In genomic region chr17:83082435-83082834, GRCh38 we compare ENCODE assay signal across 10 cellular contexts. TPM values are rescaled to one million over a fixed set of nuclear protein-coding genes. Genes with fewer than 3 reads are reported as not detected.
A peak's percentile ranks its signal among the peaks of the same experiment; 100 is the strongest.
DNase-seq lines count a peak whose midpoint lies in the region; ATAC-seq and TF ChIP-seq lines count a peak whose summit lies in the region.
"Had no signal": no experiment of that assay in that cellular context is flagged by ENCODE, and none has a peak within 500 bp of the region (broad histone marks: within the 10 kb centered on the region; RNA-seq: fewer than 3 reads in every experiment).

No MANE protein-coding gene starts in this region.

- peak overlapping the region in 4 of 5 donors; percentile 84 to 94 (median 89) for H3K27ac ChIP-seq in stomach

- ATAC-seq in activated CD8-positive, alpha-beta T cell treated with anti-CD3 and anti-CD28 coated beads for 36 hours = no peak
- ATAC-seq: Panc1 had no signal

- H3K27me3 ChIP-seq in stomach = peaks cover 0 to 22% (median 0%) of the 10 kb centered on the region in 3 donors

- peak overlapping the region; percentile 46 for H3K27ac Mint-ChIP-seq in activated CD4-positive, alpha-beta T cell treated with anti-CD3 and anti-CD28 coated beads, Interleukin-2, amount 10 ng/mL, durations not matched to agents 7 days and 5 days
- peak overlapping the region; percentile 74 for H3K27ac Mint-ChIP-seq in activated CD8-positive, alpha-beta T cell treated with anti-CD3 and anti-CD28 coated beads for 36 hours
- H3K27ac Mint-ChIP-seq in glutamatergic neuron (ENCODE audit: unreplicated experiment) = peak overlapping the region; percentile 44

- CTCF ChIA-PET in activated CD4-positive, alpha-beta T cell treated with anti-CD3 and anti-CD28 coated beads, Interleukin-2, amount 10 ng/mL, durations not matched to agents 7 days and 5 days (lab: Charles Lee) = interaction anchor here (0.5 kb wide), 1 partner anchor 675 kb away, joined by 5 read pairs; no protein-coding TSS in a partner anchor
- CTCF ChIA-PET in activated CD8-positive, alpha-beta T cell treated with anti-CD3 and anti-CD28 coated beads for 36 hours (lab: Charles Lee) = no interaction called here

- no peaks in the 10 kb centered on the region for H3K9me3 ChIP-seq in stomach

- H3K4me1 Mint-ChIP-seq in activated CD4-positive, alpha-beta T cell treated with anti-CD3 and anti-CD28 coated beads, Interleukin-2, amount 10 ng/mL, durations not matched to agents 7 days and 5 days = peaks cover 28% of the 10 kb centered on the region
- peaks cover 37% of the 10 kb centered on the region for H3K4me1 Mint-ChIP-seq in activated CD8-positive, alpha-beta T cell treated with anti-CD3 and anti-CD28 coated beads for 36 hours (ENCODE audit: low read depth)
- H3K4me1 Mint-ChIP-seq in glutamatergic neuron (ENCODE audit: low read depth, unreplicated experiment) = peaks cover 18% of the 10 kb centered on the region

- 85 to 93% (median 89%) methylated on average over 9 of the region's 9 CpGs for WGBS in stomach, 5 donors

- peak overlapping the region; percentile 59 for H3K4me3 Mint-ChIP-seq in activated CD4-positive, alpha-beta T cell treated with anti-CD3 and anti-CD28 coated beads, Interleukin-2, amount 10 ng/mL, durations not matched to agents 7 days and 5 days
- peak overlapping the region; percentile 66 for H3K4me3 Mint-ChIP-seq in activated CD8-positive, alpha-beta T cell treated with anti-CD3 and anti-CD28 coated beads for 36 hours
- H3K4me3 Mint-ChIP-seq in glutamatergic neuron (ENCODE audit: unreplicated experiment) = peak overlapping the region; percentile 74

- peaks cover 3 to 31% (median 22%) of the 10 kb centered on the region in 4 donors for H3K36me3 ChIP-seq in stomach

- no peaks in the 10 kb centered on the region for H3K36me3 Mint-ChIP-seq in activated CD4-positive, alpha-beta T cell treated with anti-CD3 and anti-CD28 coated beads, Interleukin-2, amount 10 ng/mL, durations not matched to agents 7 days and 5 days (ENCODE audit: low read depth)
- H3K36me3 Mint-ChIP-seq in activated CD8-positive, alpha-beta T cell treated with anti-CD3 and anti-CD28 coated beads for 36 hours (ENCODE audit: low read depth) = peaks cover 9% of the 10 kb centered on the region
- H3K36me3 Mint-ChIP-seq in glutamatergic neuron (ENCODE audit: unreplicated experiment) = peaks cover 4% of the 10 kb centered on the region

- POLR2A ChIA-PET in activated CD4-positive, alpha-beta T cell treated with anti-CD3 and anti-CD28 coated beads, Interleukin-2, amount 10 ng/mL, durations not matched to agents 7 days and 5 days (lab: Charles Lee) = no interaction called here
- POLR2A ChIA-PET in activated CD8-positive, alpha-beta T cell treated with anti-CD3 and anti-CD28 coated beads for 36 hours (lab: Charles Lee) = no interaction called here

- TF ChIP-seq EP300 in stomach (IDR thresholded peaks at IDR 0.05) = no peak

- TF ChIP-seq CTCF in activated CD8-positive, alpha-beta T cell treated with anti-CD3 and anti-CD28 coated beads for 36 hours (IDR thresholded peaks at IDR 0.05) = no peak
- no peak for TF ChIP-seq CTCF in glutamatergic neuron (IDR thresholded peaks at IDR 0.05; ENCODE audit: partially characterized antibody, unreplicated experiment)
- TF ChIP-seq CTCF in stomach (IDR thresholded peaks at IDR 0.05) = no peak

- no peaks in the 10 kb centered on the region for H3K9me3 Mint-ChIP-seq in activated CD4-positive, alpha-beta T cell treated with anti-CD3 and anti-CD28 coated beads, Interleukin-2, amount 10 ng/mL, durations not matched to agents 7 days and 5 days
- no peaks in the 10 kb centered on the region for H3K9me3 Mint-ChIP-seq in activated CD8-positive, alpha-beta T cell treated with anti-CD3 and anti-CD28 coated beads for 36 hours
- peaks cover 13% of the 10 kb centered on the region for H3K9me3 Mint-ChIP-seq in glutamatergic neuron (ENCODE audit: unreplicated experiment)

- intact Hi-C loops in activated CD8-positive, alpha-beta T cell treated with anti-CD3 and anti-CD28 coated beads for 36 hours (cut with micrococcal nuclease) = no loop called here
- intact Hi-C loops in stomach (cut with DNase I; ENCODE audit: low total_unique reads) = no loop called here

- H3K4me1 ChIP-seq in stomach = peaks cover 63 to 83% (median 78%) of the 10 kb centered on the region in 4 donors

- peaks cover 22% of the 10 kb centered on the region for H3K27me3 Mint-ChIP-seq in activated CD4-positive, alpha-beta T cell treated with anti-CD3 and anti-CD28 coated beads, Interleukin-2, amount 10 ng/mL, durations not matched to agents 7 days and 5 days
- peaks cover 8% of the 10 kb centered on the region for H3K27me3 Mint-ChIP-seq in activated CD8-positive, alpha-beta T cell treated with anti-CD3 and anti-CD28 coated beads for 36 hours
- H3K27me3 Mint-ChIP-seq in glutamatergic neuron (ENCODE audit: unreplicated experiment) = peaks cover 15% of the 10 kb centered on the region

- H3K4me3 ChIP-seq in stomach = peak overlapping the region in 2 of 4 donors; percentile 78 to 82

- no peak for TF ChIP-seq POLR2A in stomach (IDR thresholded peaks at IDR 0.05)

- no peak for DNase-seq in activated CD4-positive, alpha-beta T cell treated with anti-CD3 and anti-CD28 coated beads, Interleukin-2, amount 10 ng/mL, durations not matched to agents 7 days and 5 days
- no peak for DNase-seq in activated CD4-positive, alpha-beta T cell treated with anti-CD3 and anti-CD28 coated beads, Interleukin-2, amount 50 U/mL, for 48 hours
- DNase-seq in activated CD8-positive, alpha-beta T cell treated with anti-CD3 and anti-CD28 coated beads for 36 hours = no peak
- DNase-seq in glutamatergic neuron = no peak
- DNase-seq in stomach = no peak
- DNase-seq in NOMO-1 (lab: John Stamatoyannopoulos, UW; ENCODE audit: unreplicated experiment in 2 of 2) = no peak
- no peak for DNase-seq in foreskin melanocyte
- DNase-seq in A172 (ENCODE audit: low spot score) = no peak
- DNase-seq: NCI-H1092 had no signal

RNA-seq across cellular contexts. Expression of gene METRNL, which starts 3.0 kb away (rescaled TPM):
- total RNA-seq in activated CD4-positive, alpha-beta T cell treated with anti-CD3 and anti-CD28 coated beads, Interleukin-2, amount 10 ng/mL, durations not matched to agents 7 days and 5 days = 1 to 10 TPM; 2.1 to 2.2 TPM
- total RNA-seq in activated CD8-positive, alpha-beta T cell treated with anti-CD3 and anti-CD28 coated beads for 36 hours = 10 to 100 TPM; 23.3 to 24.1 TPM
- total RNA-seq in glutamatergic neuron (ENCODE audit: unreplicated experiment) (47.1 TPM), stomach (100 to 1,000 TPM in 2 of 5 donors, 10 to 100 TPM in 3; 25.7 to 452 (median 55.4) TPM)
- 10 to 100 TPM; 29.3 to 49.1 (median 35.9) TPM for polyA plus RNA-seq in stomach
- total RNA-seq in A172 (2014; rRNA removed; shearing (Covaris generic)) = 125 and 190 TPM in 2 replicates

Comparison
In these comparisons a context has a peak if more than half of its experiments do, and no peak if none do; other contexts are left out.
1. RNA of gene METRNL, which starts 3.0 kb away (total RNA-seq): 125 to 190 TPM in A172, 25.7 to 452 TPM in stomach, 47.1 TPM in glutamatergic neuron (single experiment) and 23.3 to 24.1 TPM in activated CD8-positive, alpha-beta T cell treated with anti-CD3 and anti-CD28 coated beads for 36 hours; 2.1 to 2.2 TPM in activated CD4-positive, alpha-beta T cell treated with anti-CD3 and anti-CD28 coated beads, Interleukin-2, amount 10 ng/mL, durations not matched to agents 7 days and 5 days; every median in the first group is over 4 times any median in the second.
2. Peak in every context shown above with its lines, with median percentiles within 50 percentile points of each other: H3K27ac Mint-ChIP-seq and H3K4me3 Mint-ChIP-seq.